ENCODE assay signal across 14 cellular contexts in genomic region chr19:37981785-37982475, GRCh38.
A peak's percentile ranks its signal among the peaks of the same experiment; 100 is the strongest.
DNase-seq lines count a peak whose midpoint lies in the region; ATAC-seq, FAIRE-seq and TF ChIP-seq lines count a peak whose summit lies in the region.
"Had no signal": no experiment of that assay in that cellular context is flagged by ENCODE, and none has a peak within 500 bp of the region (broad histone marks: within the 10 kb centered on the region; RNA-seq: fewer than 3 reads in every experiment).

No MANE protein-coding gene starts in this region.

- no peak for ATAC-seq in GM23338
- no peak for ATAC-seq in RWPE2 (ENCODE audit: low read depth)
- no peak for ATAC-seq in sciatic nerve
- ATAC-seq in T-cell (replicated peaks in 1 of 4) = no peak
- ATAC-seq: activated CD8-positive, alpha-beta T cell treated with anti-CD3 and anti-CD28 coated beads for 36 hours had no signal

- peaks cover 7% of the 10 kb centered on the region; the same call in 1 of the 2 replicates for H3F3A ChIP-seq in GM23338 (replicated peaks; ENCODE audit: low read depth)

- H3K36me3 ChIP-seq in GM23338 (ENCODE audit: insufficient read depth) (no peaks in the 10 kb centered on the region), RWPE2 (ENCODE audit: low read depth) (peaks cover 9% of the 10 kb centered on the region), keratinocyte (ENCODE audit: control insufficient read depth in 2 of 2, extremely low read depth in 1 of 2, insufficient read depth in 2 of 2, low read length in 2 of 2) (no peaks in the 10 kb centered on the region)

- no peak overlapping the region for H3K4me2 ChIP-seq in GM23338
- peak overlapping the region; percentile 27 for H3K4me2 ChIP-seq in keratinocyte (ENCODE audit: control insufficient read depth, extremely low read depth, insufficient read depth, low read depth, low read length)

- H3K36me3 Mint-ChIP-seq in GM23338 (ENCODE audit: low read depth) (no peaks in the 10 kb centered on the region), T-cell (no peaks in the 10 kb centered on the region)

- peaks cover 4% of the 10 kb centered on the region for H4K20me1 ChIP-seq in GM23338 (replicated peaks; ENCODE audit: insufficient read depth)
- no peaks in the 10 kb centered on the region for H4K20me1 ChIP-seq in keratinocyte (ENCODE audit: control insufficient read depth, extremely low read depth, insufficient read depth, low read length)

- H3K79me2 ChIP-seq in GM23338 (replicated peaks; ENCODE audit: insufficient read depth) (peaks cover 56% of the 10 kb centered on the region), keratinocyte (ENCODE audit: control insufficient read depth, insufficient read depth, low read length) (peaks cover 6% of the 10 kb centered on the region)

- intact Hi-C loops in sciatic nerve (cut with DNase I) = no loop called here

- H3K4me1 Mint-ChIP-seq in GM23338 = peaks cover 37% of the 10 kb centered on the region
- H3K4me1 Mint-ChIP-seq in T-cell = peaks cover 23 to 45% (median 26%) of the 10 kb centered on the region in 3 donors

- no peaks in the 10 kb centered on the region for H3K27me3 ChIP-seq in GM23338 (ENCODE audit: insufficient read depth)
- no peaks in the 10 kb centered on the region for H3K27me3 ChIP-seq in RWPE2 (ENCODE audit: insufficient read depth, poor library complexity, severe bottlenecking)
- no peaks in the 10 kb centered on the region for H3K27me3 ChIP-seq in keratinocyte (ENCODE audit: control insufficient read depth, extremely low read depth, insufficient read depth, low read length)

- no peaks in the 10 kb centered on the region for H3K9me1 ChIP-seq in keratinocyte (ENCODE audit: control insufficient read depth, extremely low read depth, insufficient read depth, low read length)

- no peaks in the 10 kb centered on the region for H3K9me2 ChIP-seq in GM23338 (ENCODE audit: insufficient read depth)

- H3K27ac Mint-ChIP-seq in GM23338 (no peak overlapping the region; the same call in 1 of the 2 replicates), T-cell (no peak overlapping the region)
- H3K27ac Mint-ChIP-seq: activated CD8-positive, alpha-beta T cell treated with anti-CD3 and anti-CD28 coated beads for 36 hours had no signal

- H3K9me3 Mint-ChIP-seq in GM23338 (no peaks in the 10 kb centered on the region), T-cell (no peaks in the 10 kb centered on the region)
- H3K9me3 Mint-ChIP-seq: activated CD8-positive, alpha-beta T cell treated with anti-CD3 and anti-CD28 coated beads for 36 hours had no signal

- TF ChIP-seq CTCF in GM23338 (conservative IDR thresholded peaks at IDR 0.05; ENCODE audit: low read depth in 2 of 2) (no peak), RWPE2 (IDR thresholded peaks at IDR 0.05; ENCODE audit: poor library complexity, severe bottlenecking) (no peak), keratinocyte (optimal IDR thresholded peaks at IDR 0.05 in 1 of 3, IDR thresholded peaks at IDR 0.05 in 1 of 3, conservative IDR thresholded peaks at IDR 0.05 in 1 of 3; ENCODE audit: extremely low read depth in 1 of 3, insufficient read depth in 2 of 3, low read length in 3 of 3) (no peak)

- dilution Hi-C loops in keratinocyte (cut with MboI; ENCODE audit: extremely low pct_ligation_motif_present, low sequenced_read_pairs) = no loop called here

- no peak for FAIRE-seq in keratinocyte (lab: Jason Lieb, UNC)

- no peak overlapping the region; the same call in 1 of the 2 replicates for H3K27ac ChIP-seq in GM23338 (ENCODE audit: low read depth)
- peak overlapping the region; percentile 99 for H3K27ac ChIP-seq in RWPE2 (ENCODE audit: poor library complexity, severe bottlenecking)
- no peak overlapping the region for H3K27ac ChIP-seq in keratinocyte (ENCODE audit: control insufficient read depth, insufficient read depth, low read length)

- CTCF ChIA-PET in T-cell (lab: Charles Lee) = no interaction called here

- H3K9me3 ChIP-seq in RWPE2 (ENCODE audit: severe bottlenecking) = no peaks in the 10 kb centered on the region
- no peaks in the 10 kb centered on the region for H3K9me3 ChIP-seq in keratinocyte (ENCODE audit: control insufficient read depth, low read depth, low read length)

- H2AFZ ChIP-seq in GM23338 (no peak overlapping the region), keratinocyte (ENCODE audit: control insufficient read depth, low read length) (no peak overlapping the region)

- H3K27me3 Mint-ChIP-seq in GM23338 (ENCODE audit: insufficient read depth, low read depth, poor library complexity) (peaks cover 8% of the 10 kb centered on the region), T-cell (no peaks in the 10 kb centered on the region)
- H3K27me3 Mint-ChIP-seq: activated CD8-positive, alpha-beta T cell treated with anti-CD3 and anti-CD28 coated beads for 36 hours had no signal

- no peak overlapping the region for H3K4me3 Mint-ChIP-seq in GM23338
- H3K4me3 Mint-ChIP-seq in T-cell = no peak overlapping the region
- H3K4me3 Mint-ChIP-seq: activated CD8-positive, alpha-beta T cell treated with anti-CD3 and anti-CD28 coated beads for 36 hours had no signal

- H3K9ac ChIP-seq in keratinocyte (ENCODE audit: control insufficient read depth, extremely low read depth, insufficient read depth, low read length) = no peak overlapping the region

- H3K4me3 ChIP-seq in GM23338 = no peak overlapping the region
- no peak overlapping the region for H3K4me3 ChIP-seq in RWPE2 (ENCODE audit: severe bottlenecking)
- no peak overlapping the region for H3K4me3 ChIP-seq in keratinocyte (ENCODE audit: control insufficient read depth in 2 of 3, extremely low read depth in 1 of 3, insufficient read depth in 2 of 3, low read depth in 1 of 3, low read length in 3 of 3)

- DNase-seq in GM23338 (ENCODE audit: low spot score) (no peak), RWPE2 (ENCODE audit: low spot score) (no peak), keratinocyte (ENCODE audit: low read depth, low spot score) (no peak), sciatic nerve (ENCODE audit: low spot score) (peak; percentile 19), T-cell (no peak), HUDEP-2 (lab: John Stamatoyannopoulos, UW; ENCODE audit: unreplicated experiment in 76 of 76) (no peak), SKM-1 (lab: John Stamatoyannopoulos, UW; ENCODE audit: unreplicated experiment) (no peak), SW 1271 (lab: John Stamatoyannopoulos, UW) (no peak)
- DNase-seq: activated CD8-positive, alpha-beta T cell treated with anti-CD3 and anti-CD28 coated beads for 36 hours; activated gamma-delta T cell; foreskin fibroblast; NCI-H1436; NCI-H524; RPMI8226 had no signal

- peaks cover 12% of the 10 kb centered on the region; the same call in 1 of the 2 replicates for H3K4me1 ChIP-seq in GM23338 (ENCODE audit: insufficient read depth)
- H3K4me1 ChIP-seq in RWPE2 (ENCODE audit: insufficient read depth, poor library complexity, severe bottlenecking) = peaks cover 46% of the 10 kb centered on the region
- H3K4me1 ChIP-seq in keratinocyte (ENCODE audit: control insufficient read depth, extremely low read depth, insufficient read depth, low read length) = peaks cover 69% of the 10 kb centered on the region

- POLR2A ChIA-PET in T-cell (lab: Charles Lee) = no interaction called here

TF ChIP-seq in GM23338, 12 proteins besides CTCF, POLR2A, EP300 and RAD21:
- TF ChIP-seq, protein P1, sequence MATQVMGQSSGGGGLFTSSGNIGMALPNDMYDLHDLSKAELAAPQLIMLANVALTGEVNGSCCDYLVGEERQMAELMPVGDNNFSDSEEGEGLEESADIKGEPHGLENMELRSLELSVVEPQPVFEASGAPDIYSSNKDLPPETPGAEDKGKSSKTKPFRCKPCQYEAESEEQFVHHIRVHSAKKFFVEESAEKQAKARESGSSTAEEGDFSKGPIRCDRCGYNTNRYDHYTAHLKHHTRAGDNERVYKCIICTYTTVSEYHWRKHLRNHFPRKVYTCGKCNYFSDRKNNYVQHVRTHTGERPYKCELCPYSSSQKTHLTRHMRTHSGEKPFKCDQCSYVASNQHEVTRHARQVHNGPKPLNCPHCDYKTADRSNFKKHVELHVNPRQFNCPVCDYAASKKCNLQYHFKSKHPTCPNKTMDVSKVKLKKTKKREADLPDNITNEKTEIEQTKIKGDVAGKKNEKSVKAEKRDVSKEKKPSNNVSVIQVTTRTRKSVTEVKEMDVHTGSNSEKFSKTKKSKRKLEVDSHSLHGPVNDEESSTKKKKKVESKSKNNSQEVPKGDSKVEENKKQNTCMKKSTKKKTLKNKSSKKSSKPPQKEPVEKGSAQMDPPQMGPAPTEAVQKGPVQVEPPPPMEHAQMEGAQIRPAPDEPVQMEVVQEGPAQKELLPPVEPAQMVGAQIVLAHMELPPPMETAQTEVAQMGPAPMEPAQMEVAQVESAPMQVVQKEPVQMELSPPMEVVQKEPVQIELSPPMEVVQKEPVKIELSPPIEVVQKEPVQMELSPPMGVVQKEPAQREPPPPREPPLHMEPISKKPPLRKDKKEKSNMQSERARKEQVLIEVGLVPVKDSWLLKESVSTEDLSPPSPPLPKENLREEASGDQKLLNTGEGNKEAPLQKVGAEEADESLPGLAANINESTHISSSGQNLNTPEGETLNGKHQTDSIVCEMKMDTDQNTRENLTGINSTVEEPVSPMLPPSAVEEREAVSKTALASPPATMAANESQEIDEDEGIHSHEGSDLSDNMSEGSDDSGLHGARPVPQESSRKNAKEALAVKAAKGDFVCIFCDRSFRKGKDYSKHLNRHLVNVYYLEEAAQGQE (IDR thresholded peaks at IDR 0.05; ENCODE audit: unreplicated experiment) = peak; percentile 35
- TF ChIP-seq JUNB (IDR thresholded peaks at IDR 0.05; ENCODE audit: unreplicated experiment) (no peak), ZNF331 (CRISPR knock-in tag; IDR thresholded peaks at IDR 0.05; ENCODE audit: low read depth) (no peak)
